Comparison of ENCODE assay signal across 11 cellular contexts in the genomic region with DNA sequence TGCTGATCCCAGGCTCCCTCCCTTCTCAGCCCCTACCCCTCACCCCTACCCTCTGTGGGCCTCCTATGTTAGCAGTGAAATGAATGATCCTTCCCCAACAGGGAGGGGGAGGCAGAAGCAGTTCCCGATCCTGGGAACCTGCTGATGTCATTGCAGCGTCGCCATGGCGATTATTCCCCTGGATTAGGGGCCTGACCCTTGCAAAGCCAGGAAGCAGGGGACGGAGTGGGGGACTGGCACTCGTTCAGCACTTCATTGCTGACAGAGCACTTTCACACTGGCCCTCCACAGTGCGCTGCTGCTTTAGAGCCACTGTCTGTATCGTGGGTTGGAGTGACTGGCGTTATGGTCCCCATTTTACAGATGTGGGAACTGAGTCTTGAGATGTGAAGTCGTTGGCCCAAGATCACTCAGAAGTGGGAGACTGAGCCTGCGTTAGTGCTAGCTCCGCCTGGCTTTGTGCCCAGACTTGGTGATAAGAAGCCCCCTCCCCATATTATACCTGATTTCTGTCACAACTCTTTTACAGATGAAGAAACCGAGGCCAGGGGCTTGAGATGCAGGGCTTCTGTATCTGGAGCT. TPM values are rescaled to one million over a fixed set of nuclear protein-coding genes. Genes with fewer than 3 reads are reported as not detected.
DNase-seq lines count a peak whose midpoint lies in the region; ATAC-seq and TF ChIP-seq lines count a peak whose summit lies in the region.
"Had no signal": no experiment of that assay in that cellular context is flagged by ENCODE, and none has a peak within 500 bp of the region (broad histone marks: within the 10 kb centered on the region; RNA-seq: fewer than 3 reads in every experiment).

No MANE protein-coding gene starts in this region.

- no peak overlapping the region for H2AK5ac ChIP-seq in mesendoderm (ENCODE audit: low read length)

- intact Hi-C loops in activated naive CD4-positive, alpha-beta T cell treated with anti-CD3 and anti-CD28 coated beads for 36 hours (cut with micrococcal nuclease) = loop anchor here (5.0 kb wide), 1 partner anchor 161 kb away; no protein-coding TSS in a partner anchor
- intact Hi-C loops in dendritic cell treated with granulocyte-macrophage colony-stimulating factor and Interleukin-4, amounts not matched to agents 40 ng/mL and 50 ng/mL, for 4 days (cut with micrococcal nuclease) = no loop called here

- H4K8ac ChIP-seq in mesendoderm (ENCODE audit: low read depth, low read length) = no peak overlapping the region

- no peaks in the 10 kb centered on the region for H3K9me3 Mint-ChIP-seq in activated naive CD4-positive, alpha-beta T cell treated with anti-CD3 and anti-CD28 coated beads for 36 hours
- H3K9me3 Mint-ChIP-seq in dendritic cell treated with granulocyte-macrophage colony-stimulating factor and Interleukin-4, amounts not matched to agents 40 ng/mL and 50 ng/mL, for 4 days = no peaks in the 10 kb centered on the region
- no peaks in the 10 kb centered on the region for H3K9me3 Mint-ChIP-seq in type B pancreatic cell

- H3K79me1 ChIP-seq in mesendoderm (ENCODE audit: low read length) = peaks cover 12% of the 10 kb centered on the region

- no peak overlapping the region for H3K4ac ChIP-seq in mesendoderm (ENCODE audit: low read depth, low read length)

- WGBS in mesendoderm (ENCODE audit: extremely low coverage, insufficient coverage, low lambda C conversion rate) = no CpG with 5 or more reads among the region's 13 CpGs

- no peak overlapping the region for H3K18ac ChIP-seq in mesendoderm (ENCODE audit: low read length)

- CTCF ChIA-PET in activated naive CD4-positive, alpha-beta T cell treated with anti-CD3 and anti-CD28 coated beads for 36 hours (lab: Charles Lee) = interaction anchor here (0.7 to 4.1 kb wide), 3 partner anchors 9 to 23 kb away, joined by 3 to 26 read pairs (median 3); no protein-coding TSS in a partner anchor

- peaks cover 5% of the 10 kb centered on the region for H3K36me3 ChIP-seq in mesendoderm (ENCODE audit: control insufficient read depth, insufficient read depth, low read length)

- no peak overlapping the region for H3K56ac ChIP-seq in mesendoderm (ENCODE audit: low read length)

- no peak for DNase-seq in activated naive CD4-positive, alpha-beta T cell treated with anti-CD3 and anti-CD28 coated beads for 36 hours
- DNase-seq in activated naive CD4-positive, alpha-beta T cell (lab: John Stamatoyannopoulos, UW) = no peak
- DNase-seq in mesendoderm (peak; percentile 82), type B pancreatic cell (ENCODE audit: extremely low spot score, unreplicated experiment) (no peak), HCEC 1CT (no peak)
- DNase-seq: NCI-H510A; stimulated activated CD4-positive, alpha-beta T cell treated with anti-CD3 and anti-CD28 coated beads, Interleukin-4, amount 100 ng/mL, for 1 hour had no signal

- no peak overlapping the region for H2BK5ac ChIP-seq in mesendoderm (ENCODE audit: low read length)

- no peak overlapping the region for H2BK120ac ChIP-seq in mesendoderm (ENCODE audit: low read depth, low read length)

- H3K36me3 Mint-ChIP-seq in activated naive CD4-positive, alpha-beta T cell treated with anti-CD3 and anti-CD28 coated beads for 36 hours (ENCODE audit: low read depth) = peaks cover 17% of the 10 kb centered on the region
- peaks cover 84% of the 10 kb centered on the region for H3K36me3 Mint-ChIP-seq in dendritic cell treated with granulocyte-macrophage colony-stimulating factor and Interleukin-4, amounts not matched to agents 40 ng/mL and 50 ng/mL, for 4 days (ENCODE audit: low read depth)
- H3K36me3 Mint-ChIP-seq in type B pancreatic cell = peaks cover 7% of the 10 kb centered on the region

- no peak overlapping the region for H3K9ac ChIP-seq in mesendoderm (ENCODE audit: low read length)

- H3K4me3 Mint-ChIP-seq in activated naive CD4-positive, alpha-beta T cell treated with anti-CD3 and anti-CD28 coated beads for 36 hours = no peak overlapping the region
- H3K4me3 Mint-ChIP-seq in dendritic cell treated with granulocyte-macrophage colony-stimulating factor and Interleukin-4, amounts not matched to agents 40 ng/mL and 50 ng/mL, for 4 days = no peak overlapping the region
- H3K4me3 Mint-ChIP-seq in type B pancreatic cell = no peak overlapping the region

- H3K27me3 Mint-ChIP-seq in activated naive CD4-positive, alpha-beta T cell treated with anti-CD3 and anti-CD28 coated beads for 36 hours (ENCODE audit: low read depth) = no peaks in the 10 kb centered on the region
- no peaks in the 10 kb centered on the region for H3K27me3 Mint-ChIP-seq in dendritic cell treated with granulocyte-macrophage colony-stimulating factor and Interleukin-4, amounts not matched to agents 40 ng/mL and 50 ng/mL, for 4 days
- no peaks in the 10 kb centered on the region for H3K27me3 Mint-ChIP-seq in type B pancreatic cell

- H3K4me2 ChIP-seq in mesendoderm (ENCODE audit: low read length) = no peak overlapping the region

- no peak overlapping the region for H2BK15ac ChIP-seq in mesendoderm (replicated peaks; ENCODE audit: low read depth)

- no peak for TF ChIP-seq CTCF in type B pancreatic cell (conservative IDR thresholded peaks at IDR 0.05)

- no peak overlapping the region for H3K23ac ChIP-seq in mesendoderm (ENCODE audit: low read length)

- no peaks in the 10 kb centered on the region for H3K79me2 ChIP-seq in mesendoderm (ENCODE audit: control insufficient read depth, insufficient read depth, low read length)

- H3K4me1 Mint-ChIP-seq in activated naive CD4-positive, alpha-beta T cell treated with anti-CD3 and anti-CD28 coated beads for 36 hours (ENCODE audit: low read depth) = peaks cover 72% of the 10 kb centered on the region
- H3K4me1 Mint-ChIP-seq in dendritic cell treated with granulocyte-macrophage colony-stimulating factor and Interleukin-4, amounts not matched to agents 40 ng/mL and 50 ng/mL, for 4 days (ENCODE audit: low read depth) = peaks cover 87% of the 10 kb centered on the region
- peaks cover 21% of the 10 kb centered on the region for H3K4me1 Mint-ChIP-seq in type B pancreatic cell (ENCODE audit: unreplicated experiment)

- H4K5ac ChIP-seq in mesendoderm (ENCODE audit: low read length) = no peak overlapping the region

- peaks cover 3% of the 10 kb centered on the region for H3K4me1 ChIP-seq in mesendoderm (ENCODE audit: control insufficient read depth, low read depth, low read length)

- H3K4me3 ChIP-seq in mesendoderm (ENCODE audit: low read length) = no peak overlapping the region

- H3K27me3 ChIP-seq in mesendoderm (ENCODE audit: insufficient read depth, low read length, poor library complexity) = no peaks in the 10 kb centered on the region

- peak overlapping the region; percentile 4 for H3K27ac Mint-ChIP-seq in activated naive CD4-positive, alpha-beta T cell treated with anti-CD3 and anti-CD28 coated beads for 36 hours
- H3K27ac Mint-ChIP-seq in dendritic cell treated with granulocyte-macrophage colony-stimulating factor and Interleukin-4, amounts not matched to agents 40 ng/mL and 50 ng/mL, for 4 days = peak overlapping the region; percentile 11
- H3K27ac Mint-ChIP-seq in type B pancreatic cell = peak overlapping the region; percentile 66

- no peak overlapping the region for H3K27ac ChIP-seq in mesendoderm (ENCODE audit: low read depth, low read length)
- H3K27ac ChIP-seq: VCaP had no signal

- ATAC-seq in HG03025 (IDR thresholded peaks at IDR 0.05; ENCODE audit: low FRiP score, unreplicated experiment) (no peak), GM18517 (IDR thresholded peaks at IDR 0.05; ENCODE audit: unreplicated experiment) (no peak)

RNA-seq across cellular contexts. Expression of a gene that starts 26.6 kb away (rescaled TPM):
- total RNA-seq in activated naive CD4-positive, alpha-beta T cell treated with anti-CD3 and anti-CD28 coated beads for 36 hours = 100 to 1,000 TPM; 105 to 113 TPM
- polyA plus RNA-seq in mesendoderm (2013, experiment 1 of 2) = 160 TPM
- 164 TPM for polyA plus RNA-seq in mesendoderm (2013, experiment 2 of 2)
- 159 and 210 TPM in 2 replicates for total RNA-seq in type B pancreatic cell (ENCODE audit: low replicate concordance)

RNA-seq across cellular contexts. Expression of a gene that starts 42.9 kb away (rescaled TPM):
- total RNA-seq in activated naive CD4-positive, alpha-beta T cell treated with anti-CD3 and anti-CD28 coated beads for 36 hours = 1,000 to 10,000 TPM; 2,241 to 2,332 TPM
- 4,252 TPM for polyA plus RNA-seq in mesendoderm (2013, experiment 1 of 2)
- 4,329 TPM for polyA plus RNA-seq in mesendoderm (2013, experiment 2 of 2)
- total RNA-seq in type B pancreatic cell (ENCODE audit: low replicate concordance) = 1,908 and 1,925 TPM in 2 replicates

Comparison
In these comparisons a context has a peak if more than half of its experiments do, and no peak if none do; other contexts are left out.
1. H3K27ac Mint-ChIP-seq: peak in every context shown above with its lines; median percentile 66 in type B pancreatic cell; 11 in dendritic cell treated with granulocyte-macrophage colony-stimulating factor and Interleukin-4, amounts not matched to agents 40 ng/mL and 50 ng/mL, for 4 days; 4 in activated naive CD4-positive, alpha-beta T cell treated with anti-CD3 and anti-CD28 coated beads for 36 hours.